Comparison of ENCODE assay signal across 7 cellular contexts in the genomic region with DNA sequence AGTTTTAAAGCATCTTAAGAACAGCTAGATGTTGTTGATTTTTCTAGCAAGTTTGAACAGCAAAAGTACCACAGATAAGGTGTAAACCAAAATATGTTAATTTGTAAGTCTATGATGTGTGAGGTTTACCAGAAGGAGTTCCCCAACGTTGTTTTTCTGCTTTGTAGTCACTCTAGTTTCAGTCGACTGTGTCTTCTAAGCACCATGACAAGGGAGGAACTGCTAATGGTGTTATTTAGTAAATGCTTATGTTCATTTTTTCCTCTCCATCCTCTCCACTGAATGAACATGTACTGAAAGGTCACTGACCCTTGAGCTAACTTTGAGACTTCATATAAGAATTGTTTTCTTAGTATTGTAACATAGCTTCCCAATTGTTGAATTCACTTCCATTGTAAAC. TPM values are rescaled to one million over a fixed set of nuclear protein-coding genes. Genes with fewer than 3 reads are reported as not detected.
DNase-seq lines count a peak whose midpoint lies in the region; ATAC-seq and TF ChIP-seq lines count a peak whose summit lies in the region.

No MANE protein-coding gene starts in this region.

- H3K9me3 ChIP-seq in gastrocnemius medialis, result no peaks in the 10 kb centered on the region

- H3K9me3 Mint-ChIP-seq in memory B cell, result no peaks in the 10 kb centered on the region
- H3K9me3 Mint-ChIP-seq in activated CD4-positive, alpha-beta memory T cell treated with anti-CD3 and anti-CD28 coated beads, Interleukin-2, amount 10 ng/mL, durations not matched to agents 7 days and 5 days, result no peaks in the 10 kb centered on the region

- peaks cover 13% of the 10 kb centered on the region for H3K4me1 Mint-ChIP-seq in memory B cell
- no peaks in the 10 kb centered on the region for H3K4me1 Mint-ChIP-seq in activated CD4-positive, alpha-beta memory T cell treated with anti-CD3 and anti-CD28 coated beads, Interleukin-2, amount 10 ng/mL, durations not matched to agents 7 days and 5 days

- in situ Hi-C loops in gastrocnemius medialis (cut with MboI; ENCODE audit: low sequenced_read_pairs in 4 of 4), result no loop called here

- TF ChIP-seq CTCF in foreskin keratinocyte (conservative IDR thresholded peaks at IDR 0.05) (no peak), gastrocnemius medialis (IDR thresholded peaks at IDR 0.05 in 4 of 5, conservative IDR thresholded peaks at IDR 0.05 in 1 of 5) (no peak)

- no peaks in the 10 kb centered on the region for H3K36me3 ChIP-seq in gastrocnemius medialis

- H3K27ac ChIP-seq in foreskin keratinocyte (no peak overlapping the region), gastrocnemius medialis (no peak overlapping the region)

- ATAC-seq in GM18861 (IDR thresholded peaks at IDR 0.05; ENCODE audit: unreplicated experiment) (peak; percentile 37), GM21717 (IDR thresholded peaks at IDR 0.05; ENCODE audit: unreplicated experiment) (peak; percentile 60), HG03432 (IDR thresholded peaks at IDR 0.05; ENCODE audit: unreplicated experiment) (peak; percentile 55), memory B cell (ENCODE audit: low read depth) (peak; percentile 31), foreskin keratinocyte (no peak), gastrocnemius medialis (no peak)

- no peak overlapping the region for H3K4me3 Mint-ChIP-seq in memory B cell
- no peak overlapping the region for H3K4me3 Mint-ChIP-seq in activated CD4-positive, alpha-beta memory T cell treated with anti-CD3 and anti-CD28 coated beads, Interleukin-2, amount 10 ng/mL, durations not matched to agents 7 days and 5 days

- no peaks in the 10 kb centered on the region for H3K4me1 ChIP-seq in foreskin keratinocyte
- no peaks in the 10 kb centered on the region for H3K4me1 ChIP-seq in gastrocnemius medialis

- TF ChIP-seq POLR2A in gastrocnemius medialis (IDR thresholded peaks at IDR 0.05), result no peak

- CTCF ChIA-PET in activated CD4-positive, alpha-beta memory T cell treated with anti-CD3 and anti-CD28 coated beads, Interleukin-2, amount 10 ng/mL, durations not matched to agents 7 days and 5 days (lab: Charles Lee), result interaction anchor here (4.9 kb wide), 1 partner anchor 12 kb away, joined by 41 read pairs; a partner anchor contains a TSS

- H3K27me3 Mint-ChIP-seq in memory B cell, result peaks cover 9% of the 10 kb centered on the region
- peaks cover 3% of the 10 kb centered on the region for H3K27me3 Mint-ChIP-seq in activated CD4-positive, alpha-beta memory T cell treated with anti-CD3 and anti-CD28 coated beads, Interleukin-2, amount 10 ng/mL, durations not matched to agents 7 days and 5 days

- no peak overlapping the region for H3K27ac Mint-ChIP-seq in memory B cell
- H3K27ac Mint-ChIP-seq in activated CD4-positive, alpha-beta memory T cell treated with anti-CD3 and anti-CD28 coated beads, Interleukin-2, amount 10 ng/mL, durations not matched to agents 7 days and 5 days, result no peak overlapping the region

- DNase-seq in memory B cell (ENCODE audit: low spot score in 2 of 2), result no peak
- no peak for DNase-seq in foreskin keratinocyte
- no peak for DNase-seq in gastrocnemius medialis
- DNase-seq in activated CD4-positive, alpha-beta memory T cell treated with anti-CD3 and anti-CD28 coated beads, Interleukin-2, amount 10 ng/mL, durations not matched to agents 7 days and 5 days, result no peak

- intact Hi-C loops in gastrocnemius medialis (cut with DNase I; ENCODE audit: low total_unique reads), result no loop called here

- POLR2A ChIA-PET in activated CD4-positive, alpha-beta memory T cell treated with anti-CD3 and anti-CD28 coated beads, Interleukin-2, amount 10 ng/mL, durations not matched to agents 7 days and 5 days (lab: Charles Lee), result interaction anchor here (2.8 kb wide), 1 partner anchor 12 kb away, joined by 24 read pairs; a partner anchor contains a TSS

- no peaks in the 10 kb centered on the region for H3K36me3 Mint-ChIP-seq in memory B cell
- H3K36me3 Mint-ChIP-seq in activated CD4-positive, alpha-beta memory T cell treated with anti-CD3 and anti-CD28 coated beads, Interleukin-2, amount 10 ng/mL, durations not matched to agents 7 days and 5 days (ENCODE audit: low read depth), result no peaks in the 10 kb centered on the region

- H3K27me3 ChIP-seq in foreskin keratinocyte, result no peaks in the 10 kb centered on the region
- no peaks in the 10 kb centered on the region for H3K27me3 ChIP-seq in gastrocnemius medialis

- no peak overlapping the region for H3K4me3 ChIP-seq in gastrocnemius medialis

RNA-seq across cellular contexts. Expression of a gene that starts 3.0 kb away (rescaled TPM):
- total RNA-seq in foreskin keratinocyte, result not detected in 2 replicates
- polyA plus RNA-seq in foreskin keratinocyte, result not detected in 2 replicates
- total RNA-seq in gastrocnemius medialis, result under 1 TPM in 1 of 4 donors, not detected in 3; 0.07 TPM
- total RNA-seq in activated CD4-positive, alpha-beta memory T cell treated with anti-CD3 and anti-CD28 coated beads, Interleukin-2, amount 10 ng/mL, durations not matched to agents 7 days and 5 days, result under 1 TPM; 0.38 to 0.45 TPM

RNA-seq across cellular contexts. Expression of a gene that starts 12.1 kb away (rescaled TPM):
- 16.0 and 17.9 TPM in 2 replicates for total RNA-seq in foreskin keratinocyte
- 4.3 and 4.9 TPM in 2 replicates for polyA plus RNA-seq in foreskin keratinocyte
- total RNA-seq in gastrocnemius medialis, result 10 to 100 TPM in 3 of 4 donors, 1 to 10 TPM in 1; 7.5 to 16.0 (median 12.5) TPM
- total RNA-seq in activated CD4-positive, alpha-beta memory T cell treated with anti-CD3 and anti-CD28 coated beads, Interleukin-2, amount 10 ng/mL, durations not matched to agents 7 days and 5 days, result 10 to 100 TPM; 32.1 to 33.1 TPM

Comparison
In these comparisons a context has a peak if more than half of its experiments do, and no peak if none do; other contexts are left out.
1. ATAC-seq: peak in GM18861 (single experiment), GM21717 (single experiment), HG03432 (single experiment) and memory B cell (single experiment); none in foreskin keratinocyte (single experiment) and gastrocnemius medialis (0 of 2).